Comparison of ENCODE assay signal across 1 cellular context in the genomic region with DNA sequence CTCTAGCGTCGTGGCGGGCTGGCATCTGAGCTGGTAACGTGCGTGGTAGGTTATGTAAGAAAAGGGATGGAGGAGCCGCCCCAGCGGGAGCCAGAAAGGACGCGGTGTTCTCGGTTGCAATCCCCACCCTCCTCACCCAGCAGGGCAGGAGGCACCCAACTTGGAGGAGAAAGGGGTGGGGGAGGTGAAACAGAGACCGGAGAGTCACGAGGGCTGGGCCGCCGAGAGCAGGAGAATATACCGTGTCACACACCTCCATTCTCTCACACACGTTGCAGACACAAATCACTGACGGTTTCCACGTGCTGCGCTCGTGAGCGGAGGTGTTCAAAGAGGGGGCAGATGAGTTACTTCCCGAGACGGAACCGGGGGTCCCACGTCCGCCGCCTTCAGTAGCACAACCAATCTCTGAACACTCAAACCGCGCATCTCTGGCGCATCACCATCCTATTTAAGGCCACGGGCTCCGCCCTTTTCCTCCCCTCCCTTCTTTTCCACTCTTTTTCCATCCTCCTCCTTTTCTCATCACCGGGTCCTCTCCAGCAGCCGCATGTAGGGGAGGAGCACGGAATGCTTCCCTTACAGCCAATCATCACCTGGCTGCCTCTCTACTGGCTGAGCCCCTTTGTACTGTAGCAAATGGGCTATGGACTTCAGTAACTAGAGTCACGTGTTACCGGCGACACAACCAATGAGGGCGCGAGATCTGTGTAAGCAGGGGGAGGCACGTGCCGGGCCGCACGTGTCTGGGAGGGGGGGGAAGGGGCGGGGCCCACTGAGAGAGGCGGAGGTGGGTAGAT.
TF ChIP-seq lines count a peak whose summit lies in the region.

A gene with protein sequence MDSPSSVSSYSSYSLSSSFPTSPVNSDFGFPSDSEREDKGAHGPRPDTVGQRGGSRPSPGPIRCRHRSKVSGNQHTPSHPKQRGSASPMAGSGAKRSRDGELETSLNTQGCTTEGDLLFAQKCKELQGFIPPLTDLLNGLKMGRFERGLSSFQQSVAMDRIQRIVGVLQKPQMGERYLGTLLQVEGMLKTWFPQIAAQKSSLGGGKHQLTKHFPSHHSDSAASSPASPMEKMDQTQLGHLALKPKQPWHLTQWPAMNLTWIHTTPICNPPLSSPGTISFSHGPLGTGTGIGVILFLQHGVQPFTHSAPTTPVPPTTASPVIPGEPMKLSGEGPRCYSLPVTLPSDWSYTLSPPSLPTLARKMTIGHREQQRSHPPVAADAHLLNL (plus strand): TSS at position 797 of the 800 bp plus-strand sequence. CDS start 714 bp downstream, outside the sequence.

TF ChIP-seq in GM12878, 131 proteins besides CTCF, POLR2A, EP300 and RAD21 (continues in another document):
- TF ChIP-seq MEF2B (IDR thresholded peaks at IDR 0.05; ENCODE audit: partially characterized antibody, poor library complexity, severe bottlenecking) (peak; percentile 79), SMC3 (IDR thresholded peaks at IDR 0.05; ENCODE audit: borderline replicate concordance, low read length) (no peak), MYB (IDR thresholded peaks at IDR 0.05; ENCODE audit: borderline replicate concordance, low read depth, low read length) (no peak), BCL11A (IDR thresholded peaks at IDR 0.05; ENCODE audit: low read depth, low read length) (no peak), SREBF2 (IDR thresholded peaks at IDR 0.05; ENCODE audit: low read length) (no peak), RELA (IDR thresholded peaks at IDR 0.05; ENCODE audit: borderline replicate concordance, partially characterized antibody) (no peak), TAF1 (IDR thresholded peaks at IDR 0.05; ENCODE audit: borderline replicate concordance, low read depth, low read length) (no peak), SREBF1 (IDR thresholded peaks at IDR 0.05; ENCODE audit: low read length) (no peak), ZSCAN29 (IDR thresholded peaks at IDR 0.05) (no peak), RUNX3 (IDR thresholded peaks at IDR 0.05; ENCODE audit: low read length) (no peak), POU2F2 (IDR thresholded peaks at IDR 0.05; ENCODE audit: borderline replicate concordance, low read depth, low read length) (no peak), NR2C2 (IDR thresholded peaks at IDR 0.05; ENCODE audit: borderline replicate concordance, control insufficient read depth, insufficient read length, low read depth) (no peak), ZNF384 (IDR thresholded peaks at IDR 0.05; ENCODE audit: borderline replicate concordance, low read depth, low read length) (no peak), GABPA (IDR thresholded peaks at IDR 0.05; ENCODE audit: low read depth) (no peak), FOS (IDR thresholded peaks at IDR 0.05; ENCODE audit: borderline replicate concordance, extremely low read depth, insufficient read length) (peak; percentile 27), NR2F1 (conservative IDR thresholded peaks at IDR 0.05) (no peak), STAT1 (conservative IDR thresholded peaks at IDR 0.05) (no peak), CBX3 (IDR thresholded peaks at IDR 0.05; ENCODE audit: borderline replicate concordance, low read depth) (no peak), IKZF1 (conservative IDR thresholded peaks at IDR 0.05) (no peak; the same call in 1 of the 2 replicates), CBX5 (IDR thresholded peaks at IDR 0.05; ENCODE audit: low read depth) (no peak), SMARCA5 (IDR thresholded peaks at IDR 0.05) (no peak), ZNF217 (IDR thresholded peaks at IDR 0.05) (no peak), BMI1 (IDR thresholded peaks at IDR 0.05; ENCODE audit: borderline replicate concordance) (no peak), BHLHE40 (IDR thresholded peaks at IDR 0.05; ENCODE audit: borderline replicate concordance in 1 of 2, low read depth in 2 of 2, low read length in 1 of 2) (peak; percentile 93 to 95), PAX5 (IDR thresholded peaks at IDR 0.05; ENCODE audit: borderline replicate concordance, low read depth, low read length) (no peak), ZNF207 (IDR thresholded peaks at IDR 0.05; ENCODE audit: borderline replicate concordance) (no peak), NFIC (IDR thresholded peaks at IDR 0.05; ENCODE audit: low read depth, low read length) (no peak), RFX5 (IDR thresholded peaks at IDR 0.05; ENCODE audit: low read depth, low read length) (peak; percentile 78; the same call in 1 of the 2 replicates)
- TF ChIP-seq, protein P1, sequence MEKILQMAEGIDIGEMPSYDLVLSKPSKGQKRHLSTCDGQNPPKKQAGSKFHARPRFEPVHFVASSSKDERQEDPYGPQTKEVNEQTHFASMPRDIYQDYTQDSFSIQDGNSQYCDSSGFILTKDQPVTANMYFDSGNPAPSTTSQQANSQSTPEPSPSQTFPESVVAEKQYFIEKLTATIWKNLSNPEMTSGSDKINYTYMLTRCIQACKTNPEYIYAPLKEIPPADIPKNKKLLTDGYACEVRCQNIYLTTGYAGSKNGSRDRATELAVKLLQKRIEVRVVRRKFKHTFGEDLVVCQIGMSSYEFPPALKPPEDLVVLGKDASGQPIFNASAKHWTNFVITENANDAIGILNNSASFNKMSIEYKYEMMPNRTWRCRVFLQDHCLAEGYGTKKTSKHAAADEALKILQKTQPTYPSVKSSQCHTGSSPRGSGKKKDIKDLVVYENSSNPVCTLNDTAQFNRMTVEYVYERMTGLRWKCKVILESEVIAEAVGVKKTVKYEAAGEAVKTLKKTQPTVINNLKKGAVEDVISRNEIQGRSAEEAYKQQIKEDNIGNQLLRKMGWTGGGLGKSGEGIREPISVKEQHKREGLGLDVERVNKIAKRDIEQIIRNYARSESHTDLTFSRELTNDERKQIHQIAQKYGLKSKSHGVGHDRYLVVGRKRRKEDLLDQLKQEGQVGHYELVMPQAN (conservative IDR thresholded peaks at IDR 0.05) = no peak
- TF ChIP-seq, protein P2, sequence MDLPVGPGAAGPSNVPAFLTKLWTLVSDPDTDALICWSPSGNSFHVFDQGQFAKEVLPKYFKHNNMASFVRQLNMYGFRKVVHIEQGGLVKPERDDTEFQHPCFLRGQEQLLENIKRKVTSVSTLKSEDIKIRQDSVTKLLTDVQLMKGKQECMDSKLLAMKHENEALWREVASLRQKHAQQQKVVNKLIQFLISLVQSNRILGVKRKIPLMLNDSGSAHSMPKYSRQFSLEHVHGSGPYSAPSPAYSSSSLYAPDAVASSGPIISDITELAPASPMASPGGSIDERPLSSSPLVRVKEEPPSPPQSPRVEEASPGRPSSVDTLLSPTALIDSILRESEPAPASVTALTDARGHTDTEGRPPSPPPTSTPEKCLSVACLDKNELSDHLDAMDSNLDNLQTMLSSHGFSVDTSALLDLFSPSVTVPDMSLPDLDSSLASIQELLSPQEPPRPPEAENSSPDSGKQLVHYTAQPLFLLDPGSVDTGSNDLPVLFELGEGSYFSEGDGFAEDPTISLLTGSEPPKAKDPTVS (IDR thresholded peaks at IDR 0.05; ENCODE audit: low read depth, low read length) = no peak
- TF ChIP-seq, protein P3, sequence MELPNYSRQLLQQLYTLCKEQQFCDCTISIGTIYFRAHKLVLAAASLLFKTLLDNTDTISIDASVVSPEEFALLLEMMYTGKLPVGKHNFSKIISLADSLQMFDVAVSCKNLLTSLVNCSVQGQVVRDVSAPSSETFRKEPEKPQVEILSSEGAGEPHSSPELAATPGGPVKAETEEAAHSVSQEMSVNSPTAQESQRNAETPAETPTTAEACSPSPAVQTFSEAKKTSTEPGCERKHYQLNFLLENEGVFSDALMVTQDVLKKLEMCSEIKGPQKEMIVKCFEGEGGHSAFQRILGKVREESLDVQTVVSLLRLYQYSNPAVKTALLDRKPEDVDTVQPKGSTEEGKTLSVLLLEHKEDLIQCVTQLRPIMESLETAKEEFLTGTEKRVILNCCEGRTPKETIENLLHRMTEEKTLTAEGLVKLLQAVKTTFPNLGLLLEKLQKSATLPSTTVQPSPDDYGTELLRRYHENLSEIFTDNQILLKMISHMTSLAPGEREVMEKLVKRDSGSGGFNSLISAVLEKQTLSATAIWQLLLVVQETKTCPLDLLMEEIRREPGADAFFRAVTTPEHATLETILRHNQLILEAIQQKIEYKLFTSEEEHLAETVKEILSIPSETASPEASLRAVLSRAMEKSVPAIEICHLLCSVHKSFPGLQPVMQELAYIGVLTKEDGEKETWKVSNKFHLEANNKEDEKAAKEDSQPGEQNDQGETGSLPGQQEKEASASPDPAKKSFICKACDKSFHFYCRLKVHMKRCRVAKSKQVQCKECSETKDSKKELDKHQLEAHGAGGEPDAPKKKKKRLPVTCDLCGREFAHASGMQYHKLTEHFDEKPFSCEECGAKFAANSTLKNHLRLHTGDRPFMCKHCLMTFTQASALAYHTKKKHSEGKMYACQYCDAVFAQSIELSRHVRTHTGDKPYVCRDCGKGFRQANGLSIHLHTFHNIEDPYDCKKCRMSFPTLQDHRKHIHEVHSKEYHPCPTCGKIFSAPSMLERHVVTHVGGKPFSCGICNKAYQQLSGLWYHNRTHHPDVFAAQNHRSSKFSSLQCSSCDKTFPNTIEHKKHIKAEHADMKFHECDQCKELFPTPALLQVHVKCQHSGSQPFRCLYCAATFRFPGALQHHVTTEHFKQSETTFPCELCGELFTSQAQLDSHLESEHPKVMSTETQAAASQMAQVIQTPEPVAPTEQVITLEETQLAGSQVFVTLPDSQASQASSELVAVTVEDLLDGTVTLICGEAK (IDR thresholded peaks at IDR 0.05; ENCODE audit: borderline replicate concordance) = 0 out of 2 replicates have a peak, but pooled peaks have one; percentile 15
- TF ChIP-seq, protein P4, sequence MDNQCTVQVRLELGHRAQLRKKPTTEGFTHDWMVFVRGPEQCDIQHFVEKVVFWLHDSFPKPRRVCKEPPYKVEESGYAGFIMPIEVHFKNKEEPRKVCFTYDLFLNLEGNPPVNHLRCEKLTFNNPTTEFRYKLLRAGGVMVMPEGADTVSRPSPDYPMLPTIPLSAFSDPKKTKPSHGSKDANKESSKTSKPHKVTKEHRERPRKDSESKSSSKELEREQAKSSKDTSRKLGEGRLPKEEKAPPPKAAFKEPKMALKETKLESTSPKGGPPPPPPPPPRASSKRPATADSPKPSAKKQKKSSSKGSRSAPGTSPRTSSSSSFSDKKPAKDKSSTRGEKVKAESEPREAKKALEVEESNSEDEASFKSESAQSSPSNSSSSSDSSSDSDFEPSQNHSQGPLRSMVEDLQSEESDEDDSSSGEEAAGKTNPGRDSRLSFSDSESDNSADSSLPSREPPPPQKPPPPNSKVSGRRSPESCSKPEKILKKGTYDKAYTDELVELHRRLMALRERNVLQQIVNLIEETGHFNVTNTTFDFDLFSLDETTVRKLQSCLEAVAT (IDR thresholded peaks at IDR 0.05) = peak; percentile 15; the same call in 1 of the 2 replicates
- TF ChIP-seq, protein P5, sequence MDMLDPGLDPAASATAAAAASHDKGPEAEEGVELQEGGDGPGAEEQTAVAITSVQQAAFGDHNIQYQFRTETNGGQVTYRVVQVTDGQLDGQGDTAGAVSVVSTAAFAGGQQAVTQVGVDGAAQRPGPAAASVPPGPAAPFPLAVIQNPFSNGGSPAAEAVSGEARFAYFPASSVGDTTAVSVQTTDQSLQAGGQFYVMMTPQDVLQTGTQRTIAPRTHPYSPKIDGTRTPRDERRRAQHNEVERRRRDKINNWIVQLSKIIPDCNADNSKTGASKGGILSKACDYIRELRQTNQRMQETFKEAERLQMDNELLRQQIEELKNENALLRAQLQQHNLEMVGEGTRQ (IDR thresholded peaks at IDR 0.05; ENCODE audit: borderline replicate concordance, low read depth, low read length) = peak; percentile 30
- TF ChIP-seq, protein P6, sequence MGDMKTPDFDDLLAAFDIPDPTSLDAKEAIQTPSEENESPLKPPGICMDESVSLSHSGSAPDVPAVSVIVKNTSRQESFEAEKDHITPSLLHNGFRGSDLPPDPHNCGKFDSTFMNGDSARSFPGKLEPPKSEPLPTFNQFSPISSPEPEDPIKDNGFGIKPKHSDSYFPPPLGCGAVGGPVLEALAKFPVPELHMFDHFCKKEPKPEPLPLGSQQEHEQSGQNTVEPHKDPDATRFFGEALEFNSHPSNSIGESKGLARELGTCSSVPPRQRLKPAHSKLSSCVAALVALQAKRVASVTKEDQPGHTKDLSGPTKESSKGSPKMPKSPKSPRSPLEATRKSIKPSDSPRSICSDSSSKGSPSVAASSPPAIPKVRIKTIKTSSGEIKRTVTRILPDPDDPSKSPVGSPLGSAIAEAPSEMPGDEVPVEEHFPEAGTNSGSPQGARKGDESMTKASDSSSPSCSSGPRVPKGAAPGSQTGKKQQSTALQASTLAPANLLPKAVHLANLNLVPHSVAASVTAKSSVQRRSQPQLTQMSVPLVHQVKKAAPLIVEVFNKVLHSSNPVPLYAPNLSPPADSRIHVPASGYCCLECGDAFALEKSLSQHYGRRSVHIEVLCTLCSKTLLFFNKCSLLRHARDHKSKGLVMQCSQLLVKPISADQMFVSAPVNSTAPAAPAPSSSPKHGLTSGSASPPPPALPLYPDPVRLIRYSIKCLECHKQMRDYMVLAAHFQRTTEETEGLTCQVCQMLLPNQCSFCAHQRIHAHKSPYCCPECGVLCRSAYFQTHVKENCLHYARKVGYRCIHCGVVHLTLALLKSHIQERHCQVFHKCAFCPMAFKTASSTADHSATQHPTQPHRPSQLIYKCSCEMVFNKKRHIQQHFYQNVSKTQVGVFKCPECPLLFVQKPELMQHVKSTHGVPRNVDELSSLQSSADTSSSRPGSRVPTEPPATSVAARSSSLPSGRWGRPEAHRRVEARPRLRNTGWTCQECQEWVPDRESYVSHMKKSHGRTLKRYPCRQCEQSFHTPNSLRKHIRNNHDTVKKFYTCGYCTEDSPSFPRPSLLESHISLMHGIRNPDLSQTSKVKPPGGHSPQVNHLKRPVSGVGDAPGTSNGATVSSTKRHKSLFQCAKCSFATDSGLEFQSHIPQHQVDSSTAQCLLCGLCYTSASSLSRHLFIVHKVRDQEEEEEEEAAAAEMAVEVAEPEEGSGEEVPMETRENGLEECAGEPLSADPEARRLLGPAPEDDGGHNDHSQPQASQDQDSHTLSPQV (IDR thresholded peaks at IDR 0.05) = no peak
- TF ChIP-seq, protein P7, sequence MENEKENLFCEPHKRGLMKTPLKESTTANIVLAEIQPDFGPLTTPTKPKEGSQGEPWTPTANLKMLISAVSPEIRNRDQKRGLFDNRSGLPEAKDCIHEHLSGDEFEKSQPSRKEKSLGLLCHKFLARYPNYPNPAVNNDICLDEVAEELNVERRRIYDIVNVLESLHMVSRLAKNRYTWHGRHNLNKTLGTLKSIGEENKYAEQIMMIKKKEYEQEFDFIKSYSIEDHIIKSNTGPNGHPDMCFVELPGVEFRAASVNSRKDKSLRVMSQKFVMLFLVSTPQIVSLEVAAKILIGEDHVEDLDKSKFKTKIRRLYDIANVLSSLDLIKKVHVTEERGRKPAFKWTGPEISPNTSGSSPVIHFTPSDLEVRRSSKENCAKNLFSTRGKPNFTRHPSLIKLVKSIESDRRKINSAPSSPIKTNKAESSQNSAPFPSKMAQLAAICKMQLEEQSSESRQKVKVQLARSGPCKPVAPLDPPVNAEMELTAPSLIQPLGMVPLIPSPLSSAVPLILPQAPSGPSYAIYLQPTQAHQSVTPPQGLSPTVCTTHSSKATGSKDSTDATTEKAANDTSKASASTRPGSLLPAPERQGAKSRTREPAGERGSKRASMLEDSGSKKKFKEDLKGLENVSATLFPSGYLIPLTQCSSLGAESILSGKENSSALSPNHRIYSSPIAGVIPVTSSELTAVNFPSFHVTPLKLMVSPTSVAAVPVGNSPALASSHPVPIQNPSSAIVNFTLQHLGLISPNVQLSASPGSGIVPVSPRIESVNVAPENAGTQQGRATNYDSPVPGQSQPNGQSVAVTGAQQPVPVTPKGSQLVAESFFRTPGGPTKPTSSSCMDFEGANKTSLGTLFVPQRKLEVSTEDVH (IDR thresholded peaks at IDR 0.05; ENCODE audit: low read depth, partially characterized antibody) = no peak
